ENCODE assay signal across 14 cellular contexts in the genomic region with DNA sequence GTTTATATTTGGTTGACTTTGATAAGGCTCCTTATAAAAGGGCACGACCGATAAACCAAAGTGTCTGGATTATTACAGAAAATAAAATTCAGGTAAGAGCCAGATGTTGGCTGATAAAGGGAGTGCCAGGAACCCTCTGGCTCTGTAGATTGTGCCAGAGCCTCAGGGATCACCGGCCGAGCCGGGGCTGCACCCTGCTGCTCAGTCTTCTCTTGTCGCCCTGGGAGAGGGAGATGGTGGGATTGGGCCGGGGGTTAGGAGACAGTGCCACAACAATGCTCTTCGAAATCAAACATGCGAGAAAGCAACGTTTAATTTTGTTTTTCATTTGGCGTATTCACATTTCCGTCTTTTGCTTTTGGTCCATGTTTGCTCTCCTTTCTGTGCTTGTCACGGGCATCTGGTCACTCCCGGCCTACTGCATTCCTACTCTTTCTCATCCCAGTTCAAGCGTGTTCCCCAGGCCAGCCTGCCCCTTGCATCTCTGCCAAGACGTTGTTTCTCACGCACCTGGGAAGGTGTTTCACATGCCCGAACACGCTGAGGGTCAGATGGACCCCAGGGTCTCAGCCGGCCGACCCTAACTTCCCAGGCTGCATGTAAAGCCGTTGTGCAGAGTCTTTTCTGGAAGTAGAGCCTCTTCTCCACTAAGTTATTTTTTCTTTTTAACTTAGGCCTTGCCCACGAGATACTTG.
"Had no signal": no experiment of that assay in that cellular context is flagged by ENCODE, and none has a peak within 500 bp of the region (broad histone marks: within the 10 kb centered on the region; RNA-seq: fewer than 3 reads in every experiment).

No MANE protein-coding gene starts in this region.

- H3K4me1 ChIP-seq: psoas muscle, right lobe of liver, testis had no signal

- H3K27me3 ChIP-seq: right lobe of liver, testis had no signal

- H3K27ac Mint-ChIP-seq: activated CD8-positive, alpha-beta T cell treated with anti-CD3 and anti-CD28 coated beads, Interleukin-2, amount 10 ng/mL, durations not matched to agents 7 days and 5 days; activated T-helper 2 cell treated with anti-CD3 and anti-CD28 coated beads, Interferon-gamma antibody, Interleukin-2, Interleukin-4, amounts not matched to agents 10 μg/mL and 5 μg/mL and 100 μg/mL, durations not matched to agents 14 hours and 24 hours and 36 hours; memory B cell; nephron; stimulated activated naive CD8-positive, alpha-beta T cell treated with anti-CD3 and anti-CD28 coated beads, Interleukin-15, Interleukin-2, amounts not matched to agents 100 ng/mL and 50 ng/mL, for 24 hours had no signal

- H3K36me3 Mint-ChIP-seq: memory B cell had no signal

- DNase-seq: activated CD8-positive, alpha-beta T cell treated with anti-CD3 and anti-CD28 coated beads, Interleukin-2, amount 10 ng/mL, durations not matched to agents 7 days and 5 days; activated naive CD4-positive, alpha-beta T cell treated with anti-CD3 and anti-CD28 coated beads, Interleukin-2, amount 50 U/mL, for 16 hours; activated T-cell treated with anti-CD3 and anti-CD28 coated beads for 4 hours; erythroblast; left ventricle myocardium inferior; occipital lobe had no signal

- H3K9me3 Mint-ChIP-seq: activated T-helper 2 cell treated with anti-CD3 and anti-CD28 coated beads, Interferon-gamma antibody, Interleukin-2, Interleukin-4, amounts not matched to agents 10 μg/mL and 5 μg/mL and 100 μg/mL, durations not matched to agents 14 hours and 24 hours and 36 hours; memory B cell; nephron; stimulated activated naive CD8-positive, alpha-beta T cell treated with anti-CD3 and anti-CD28 coated beads, Interleukin-15, Interleukin-2, amounts not matched to agents 100 ng/mL and 50 ng/mL, for 24 hours had no signal

- H3K27ac ChIP-seq: psoas muscle, right lobe of liver, SK-N-MC, testis had no signal

- H3K9me3 ChIP-seq: left ventricle myocardium inferior, psoas muscle, right lobe of liver, testis had no signal

- ATAC-seq: activated CD8-positive, alpha-beta T cell treated with anti-CD3 and anti-CD28 coated beads, Interleukin-2, amount 10 ng/mL, durations not matched to agents 7 days and 5 days; psoas muscle; right lobe of liver had no signal

- H3K36me3 ChIP-seq: left ventricle myocardium inferior, right lobe of liver had no signal

- H3K27me3 Mint-ChIP-seq: stimulated activated naive CD8-positive, alpha-beta T cell treated with anti-CD3 and anti-CD28 coated beads, Interleukin-15, Interleukin-2, amounts not matched to agents 100 ng/mL and 50 ng/mL, for 24 hours had no signal

- H3K4me3 Mint-ChIP-seq: activated CD8-positive, alpha-beta T cell treated with anti-CD3 and anti-CD28 coated beads, Interleukin-2, amount 10 ng/mL, durations not matched to agents 7 days and 5 days; memory B cell; nephron; stimulated activated naive CD8-positive, alpha-beta T cell treated with anti-CD3 and anti-CD28 coated beads, Interleukin-15, Interleukin-2, amounts not matched to agents 100 ng/mL and 50 ng/mL, for 24 hours had no signal

- H3K4me3 ChIP-seq: left ventricle myocardium inferior, psoas muscle, right lobe of liver, SK-N-MC, testis had no signal
